Comparison of ENCODE assay signal across 11 cellular contexts in genomic region chr12:4975574-4975973, GRCh38.
A peak's percentile ranks its signal among the peaks of the same experiment; 100 is the strongest.
DNase-seq lines count a peak whose midpoint lies in the region; ATAC-seq and TF ChIP-seq lines count a peak whose summit lies in the region.
"Had no signal": no experiment of that assay in that cellular context is flagged by ENCODE, and none has a peak within 500 bp of the region (broad histone marks: within the 10 kb centered on the region; RNA-seq: fewer than 3 reads in every experiment).

No MANE protein-coding gene starts in this region.

- no peak overlapping the region for H3K27ac ChIP-seq in osteoblast (ENCODE audit: low read depth, low read length)

- no peaks in the 10 kb centered on the region for H3K36me3 ChIP-seq in osteoblast (ENCODE audit: insufficient read depth, low read length)

- no peak overlapping the region for H3K4me2 ChIP-seq in osteoblast (ENCODE audit: insufficient read depth, low read length)

- DNase-seq in GM10266 (ENCODE audit: extremely low spot score) (peak; percentile 46), M059J (ENCODE audit: low read depth) (peak; percentile 15), cerebellar nuclear complex (lab: John Stamatoyannopoulos, UW) (peak; percentile 46 to 61), osteoblast (ENCODE audit: insufficient read length, low spot score, missing footprints) (peak; percentile 80), NCI-H1105 (lab: John Stamatoyannopoulos, UW) (no peak)
- DNase-seq: activated CD4-positive, CD25-positive, alpha-beta regulatory T cell; activated naive CD8-positive, alpha-beta T cell treated with anti-CD3 and anti-CD28 coated beads for 36 hours; CD8-positive, alpha-beta memory T cell; occipital lobe had no signal

- TF ChIP-seq CTCF in GM10266 (IDR thresholded peaks at IDR 0.05; ENCODE audit: control insufficient read depth, insufficient read depth, low read depth, missing control alignments) (no peak), osteoblast (IDR thresholded peaks at IDR 0.05; ENCODE audit: extremely low read depth, low read depth, low read length) (no peak)

- H3K79me2 ChIP-seq in osteoblast (ENCODE audit: insufficient read depth, low read length) = no peaks in the 10 kb centered on the region

- H2AFZ ChIP-seq in osteoblast (ENCODE audit: low read length) = peak overlapping the region; percentile 62

- H3K9me3 ChIP-seq in osteoblast (ENCODE audit: low read depth, low read length) = no peaks in the 10 kb centered on the region

- no peak overlapping the region for H3K4me3 ChIP-seq in osteoblast (ENCODE audit: insufficient read depth, low read length)

- H3K27me3 ChIP-seq in osteoblast (ENCODE audit: insufficient read depth, low read length) = no peaks in the 10 kb centered on the region

- no peaks in the 10 kb centered on the region for H3K4me1 ChIP-seq in osteoblast (ENCODE audit: insufficient read depth, low read length)

- ATAC-seq in GM19023 (IDR thresholded peaks at IDR 0.05; ENCODE audit: unreplicated experiment) (no peak), HG03457 (IDR thresholded peaks at IDR 0.05; ENCODE audit: unreplicated experiment) (no peak)

- no peaks in the 10 kb centered on the region for H4K20me1 ChIP-seq in osteoblast (ENCODE audit: insufficient read depth, low read length)
